In the genomic region with DNA sequence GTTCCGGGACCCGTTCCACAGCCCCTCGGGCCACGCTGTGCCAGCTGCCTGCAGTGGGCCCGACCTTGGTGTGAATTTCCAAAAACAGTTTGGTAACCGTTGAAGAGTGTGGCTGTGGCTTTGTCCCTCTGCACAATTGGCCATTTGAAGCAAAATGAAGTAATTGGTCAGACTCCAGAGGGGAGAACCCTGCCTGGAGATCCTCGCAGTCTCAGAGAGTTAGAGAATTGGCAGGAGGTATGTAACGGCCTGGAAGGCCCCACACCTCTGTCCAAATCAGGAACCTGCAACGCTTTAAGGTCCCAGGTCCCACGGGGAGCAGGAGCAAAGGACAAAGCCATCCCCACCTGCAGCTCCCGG, we compare ENCODE assay signal across 13 cellular contexts. TPM values are rescaled to one million over a fixed set of nuclear protein-coding genes. Genes with fewer than 3 reads are reported as not detected.
DNase-seq lines count a peak whose midpoint lies in the region; ATAC-seq and TF ChIP-seq lines count a peak whose summit lies in the region.
"Had no signal": no experiment of that assay in that cellular context is flagged by ENCODE, and none has a peak within 500 bp of the region (broad histone marks: within the 10 kb centered on the region; RNA-seq: fewer than 3 reads in every experiment).

No MANE protein-coding gene starts in this region.

- no peak overlapping the region for H2BK12ac ChIP-seq in trophoblast cell (ENCODE audit: low read length)

- H2BK120ac ChIP-seq in trophoblast cell (ENCODE audit: insufficient read depth, low read length, poor library complexity), result no peak overlapping the region

- no CpG with 5 or more reads among the region's 11 CpGs for WGBS in trophoblast cell (ENCODE audit: extremely low coverage, insufficient coverage, insufficient read length)

- H2AFZ ChIP-seq in trophoblast cell (ENCODE audit: insufficient read depth, low read length, poor library complexity), result no peak overlapping the region

- no peak overlapping the region for H3K4ac ChIP-seq in trophoblast cell (ENCODE audit: low read depth, low read length)

- peaks cover 26 to 58% (median 50%) of the 10 kb centered on the region in 11 experiments for H3K27me3 ChIP-seq in BLaER1 treated with 17β-estradiol and CSF1 and Interleukin-3, amounts not matched to agents 10 nM and 100 nM
- H3K27me3 ChIP-seq in trophoblast cell (ENCODE audit: insufficient read depth, low read length) (no peaks in the 10 kb centered on the region), dorsolateral prefrontal cortex (peaks cover 0 to 6% (median 0%) of the 10 kb centered on the region in 45 donors), breast epithelium (no peaks in the 10 kb centered on the region)

- peaks cover 0 to 90% (median 81%) of the 10 kb centered on the region in 11 experiments; a peak in 20 of 22 replicates for H4K20me1 ChIP-seq in BLaER1 treated with 17β-estradiol and CSF1 and Interleukin-3, amounts not matched to agents 10 nM and 100 nM

- ATAC-seq in left lobe of liver, result peak; percentile 57

- H3K4me3 ChIP-seq in BLaER1 treated with 17β-estradiol and CSF1 and Interleukin-3, amounts not matched to agents 10 nM and 100 nM, result no peak overlapping the region
- H3K4me3 ChIP-seq in trophoblast cell (ENCODE audit: low read depth, low read length) (no peak overlapping the region), dorsolateral prefrontal cortex (peak overlapping the region in 2 of 59 donors; percentile 10 to 20), breast epithelium (no peak overlapping the region)

- H3K36me3 ChIP-seq in BLaER1 treated with 17β-estradiol and CSF1 and Interleukin-3, amounts not matched to agents 10 nM and 100 nM, result peaks cover 0 to 34% (median 25%) of the 10 kb centered on the region in 11 experiments; a peak in 18 of 22 replicates
- H3K36me3 ChIP-seq in trophoblast cell (ENCODE audit: control insufficient read depth in 1 of 2, insufficient read depth in 2 of 2, low read length in 2 of 2), result peaks cover 44 to 58% of the 10 kb centered on the region in 2 experiments
- no peaks in the 10 kb centered on the region for H3K36me3 ChIP-seq in breast epithelium

- no peak overlapping the region for H2AK5ac ChIP-seq in trophoblast cell (ENCODE audit: low read length)

- H3K18ac ChIP-seq in trophoblast cell (ENCODE audit: low read length), result no peak overlapping the region

- H3K79me1 ChIP-seq in trophoblast cell (ENCODE audit: low read length), result no peaks in the 10 kb centered on the region

- peak overlapping the region in 9 of 11 experiments; percentile 46 to 95 (median 90); a peak in 17 of 22 replicates for H3K4me2 ChIP-seq in BLaER1 treated with 17β-estradiol and CSF1 and Interleukin-3, amounts not matched to agents 10 nM and 100 nM
- H3K4me2 ChIP-seq in trophoblast cell (ENCODE audit: low read length), result no peak overlapping the region

- no peak overlapping the region for H4K12ac ChIP-seq in trophoblast cell (ENCODE audit: low read depth, low read length)

- peaks cover 21 to 62% (median 53%) of the 10 kb centered on the region in 10 experiments for H3K4me1 ChIP-seq in BLaER1 treated with 17β-estradiol and CSF1 and Interleukin-3, amounts not matched to agents 10 nM and 100 nM
- H3K4me1 ChIP-seq in trophoblast cell (ENCODE audit: control insufficient read depth in 1 of 2, insufficient read depth in 2 of 2, low read length in 2 of 2) (peaks cover 0 to 1% of the 10 kb centered on the region in 2 experiments), breast epithelium (no peaks in the 10 kb centered on the region)

- H3K79me2 ChIP-seq in trophoblast cell (ENCODE audit: control insufficient read depth, insufficient read depth, low read length, poor library complexity), result no peaks in the 10 kb centered on the region

- DNase-seq in NCI-H69 (lab: John Stamatoyannopoulos, UW) (peak; percentile 75), left lobe of liver (ENCODE audit: low spot score) (no peak), trophoblast cell (no peak), dorsolateral prefrontal cortex (no peak), breast epithelium (ENCODE audit: low spot score in 2 of 2) (no peak)
- DNase-seq in central memory CD4-positive, alpha-beta T cell, result no peak
- DNase-seq: ACHN, GDM1, GOT3, KG1, NCI-H187, NCI-H2227 treated with DMSO at 0.1 percent for 48 hours had no signal

- H2BK5ac ChIP-seq in trophoblast cell (ENCODE audit: low read depth, low read length, poor library complexity), result no peak overlapping the region

- H3K14ac ChIP-seq in trophoblast cell (ENCODE audit: low read length), result no peak overlapping the region

- peak overlapping the region in 1 of 11 experiments; percentile 37; a peak in 1 of 22 replicates for H3K9ac ChIP-seq in BLaER1 treated with 17β-estradiol and CSF1 and Interleukin-3, amounts not matched to agents 10 nM and 100 nM
- peak overlapping the region; percentile 25 for H3K9ac ChIP-seq in trophoblast cell (ENCODE audit: low read length)

- TF ChIP-seq CTCF in dorsolateral prefrontal cortex (IDR thresholded peaks at IDR 0.05 in 54 of 56, conservative IDR thresholded peaks at IDR 0.05 in 2 of 56; ENCODE audit: low read depth in 1 of 56, partially characterized antibody in 56 of 56) (no peak), breast epithelium (IDR thresholded peaks at IDR 0.05) (no peak)

- H3K9me3 ChIP-seq in BLaER1 treated with 17β-estradiol and CSF1 and Interleukin-3, amounts not matched to agents 10 nM and 100 nM (replicated peaks in 1 of 11), result no peaks in the 10 kb centered on the region
- H3K9me3 ChIP-seq in trophoblast cell (ENCODE audit: insufficient read depth, low read depth, low read length) (no peaks in the 10 kb centered on the region), breast epithelium (no peaks in the 10 kb centered on the region)

- H3K27ac ChIP-seq in BLaER1 treated with 17β-estradiol and CSF1 and Interleukin-3, amounts not matched to agents 10 nM and 100 nM, result no peak overlapping the region
- H3K27ac ChIP-seq in trophoblast cell (ENCODE audit: low read depth, low read length) (no peak overlapping the region), dorsolateral prefrontal cortex (no peak overlapping the region), breast epithelium (no peak overlapping the region)

- no peak overlapping the region for H3K23ac ChIP-seq in trophoblast cell (ENCODE audit: low read length)

- intact Hi-C loops in dorsolateral prefrontal cortex (cut with DNase I), result no loop called here
- intact Hi-C loops in breast epithelium (cut with DNase I; ENCODE audit: low total_unique reads), result no loop called here

- H4K8ac ChIP-seq in trophoblast cell (ENCODE audit: low read depth, low read length), result no peak overlapping the region

- no peak for TF ChIP-seq POLR2A in breast epithelium (IDR thresholded peaks at IDR 0.05)

- H4K91ac ChIP-seq in trophoblast cell (ENCODE audit: low read depth, low read length), result no peak overlapping the region

RNA-seq across cellular contexts. Expression of a gene that starts 26.3 kb away (rescaled TPM):
- total RNA-seq in left lobe of liver, result 23.6 TPM
- 28.5 TPM in 2 replicates for polyA plus RNA-seq in trophoblast cell (2013)
- total RNA-seq in dorsolateral prefrontal cortex, result 10 to 100 TPM; 28.6 to 91.0 (median 58.7) TPM
- total RNA-seq in breast epithelium, result 10 to 100 TPM; 25.4 to 40.6 (median 37.6) TPM
